In the genomic region with DNA sequence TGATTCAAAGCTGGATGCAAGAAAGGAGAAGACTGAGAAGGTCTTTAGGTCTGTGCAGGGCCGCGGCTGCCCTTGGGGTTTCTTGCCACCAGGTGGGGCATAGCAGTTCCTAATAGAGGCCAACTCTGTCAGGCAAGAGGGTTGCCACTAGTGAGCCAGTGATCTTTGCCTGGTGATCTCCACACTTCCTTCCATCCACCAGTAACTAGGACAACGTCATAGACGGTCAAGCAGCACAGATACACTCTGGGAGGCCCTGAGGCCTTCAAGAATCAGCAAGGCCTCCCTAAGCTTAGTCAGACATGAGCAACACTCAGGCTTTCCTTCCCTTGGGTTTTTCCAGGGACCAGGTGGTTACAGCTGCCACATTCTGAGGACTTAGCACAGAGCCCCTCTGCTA, we compare ENCODE assay signal across 9 cellular contexts. TPM values are rescaled to one million over a fixed set of nuclear protein-coding genes. Genes with fewer than 3 reads are reported as not detected.
DNase-seq lines count a peak whose midpoint lies in the region; ATAC-seq and TF ChIP-seq lines count a peak whose summit lies in the region.
"Had no signal": no experiment of that assay in that cellular context is flagged by ENCODE, and none has a peak within 500 bp of the region (broad histone marks: within the 10 kb centered on the region; RNA-seq: fewer than 3 reads in every experiment).

No MANE protein-coding gene starts in this region.

- peak; percentile 26 for TF ChIP-seq CTCF in liver (IDR thresholded peaks at IDR 0.05; ENCODE audit: low read depth, low read length, missing input control)
- peak in 1 of 4 experiments; percentile 8 for TF ChIP-seq CTCF in prostate gland (IDR thresholded peaks at IDR 0.05)

- H3K9ac ChIP-seq in liver (ENCODE audit: low read depth in 1 of 2, low read length in 2 of 2): no peak overlapping the region

- intact Hi-C loops in prostate gland (cut with DNase I): no loop called here

- no peak overlapping the region for H3K27ac ChIP-seq in SJCRH30
- no peak overlapping the region for H3K27ac ChIP-seq in liver (ENCODE audit: low read depth in 1 of 2, low read length in 2 of 2)
- H3K27ac ChIP-seq in prostate gland: no peak overlapping the region

- H3K4me1 ChIP-seq in SJCRH30: peaks cover 28% of the 10 kb centered on the region
- H3K4me1 ChIP-seq in liver (ENCODE audit: control insufficient read depth in 4 of 4, insufficient read depth in 4 of 4, low read length in 3 of 4): no peaks in the 10 kb centered on the region
- no peaks in the 10 kb centered on the region for H3K4me1 ChIP-seq in prostate gland (replicated peaks)

- TF ChIP-seq RAD21 in liver (IDR thresholded peaks at IDR 0.05): peak in 1 of 2 donors; percentile 65

- TF ChIP-seq POLR2A in prostate gland (IDR thresholded peaks at IDR 0.05): no peak

- DNase-seq in GM19238 (ENCODE audit: insufficient read length, low spot score) (peak; percentile 18), SJCRH30 (peak; percentile 50 to 53), prostate gland (ENCODE audit: low spot score) (no peak)
- peak; percentile 84 for DNase-seq in activated effector memory CD4-positive, alpha-beta T cell treated with anti-CD3 and anti-CD28 coated beads, Interleukin-2, amount 50 U/mL, for 16 hours
- peak; percentile 49 for DNase-seq in stimulated activated naive CD8-positive, alpha-beta T cell treated with anti-CD3 and anti-CD28 coated beads, Interleukin-15, Interleukin-2, amounts not matched to agents 100 U/mL and 50 U/mL, for 24 hours
- DNase-seq: naive B cell had no signal

- no peaks in the 10 kb centered on the region for H3K9me3 ChIP-seq in SJCRH30 (replicated peaks)
- H3K9me3 ChIP-seq in liver (ENCODE audit: control insufficient read depth in 4 of 4, low read length in 3 of 4): no peaks in the 10 kb centered on the region
- no peaks in the 10 kb centered on the region for H3K9me3 ChIP-seq in prostate gland

- H3K4me3 ChIP-seq in SJCRH30 (no peak overlapping the region), liver (ENCODE audit: low read depth in 1 of 3, low read length in 3 of 3) (no peak overlapping the region), prostate gland (no peak overlapping the region)

- WGBS in liver: 89% methylated on average over 4 of the region's 4 CpGs
- 84% methylated on average over 4 of the region's 4 CpGs for WGBS in prostate gland

- H3K36me3 ChIP-seq in SJCRH30 (no peaks in the 10 kb centered on the region), liver (ENCODE audit: control insufficient read depth in 4 of 4, insufficient read depth in 3 of 4, low read depth in 1 of 4, low read length in 3 of 4) (no peaks in the 10 kb centered on the region), prostate gland (no peaks in the 10 kb centered on the region)

- peak; percentile 75 for ATAC-seq in stimulated activated naive CD8-positive, alpha-beta T cell treated with anti-CD3 and anti-CD28 coated beads, Interleukin-15, Interleukin-2, amounts not matched to agents 100 U/mL and 50 U/mL, for 24 hours
- no peak for ATAC-seq in HG03025 (IDR thresholded peaks at IDR 0.05; ENCODE audit: low FRiP score, unreplicated experiment)
- ATAC-seq in HG03520 (IDR thresholded peaks at IDR 0.05; ENCODE audit: unreplicated experiment): no peak

- H3K27me3 ChIP-seq in SJCRH30 (no peaks in the 10 kb centered on the region), liver (ENCODE audit: control insufficient read depth in 4 of 4, insufficient read depth in 4 of 4, low read length in 3 of 4) (no peaks in the 10 kb centered on the region), prostate gland (replicated peaks; ENCODE audit: insufficient read depth) (no peaks in the 10 kb centered on the region)

TF ChIP-seq in liver, 16 proteins besides CTCF, POLR2A, EP300 and RAD21:
- TF ChIP-seq YY1 (IDR thresholded peaks at IDR 0.05) (no peak), GABPA (IDR thresholded peaks at IDR 0.05 in 1 of 2, conservative IDR thresholded peaks at IDR 0.05 in 1 of 2) (no peak), HNF4A (conservative IDR thresholded peaks at IDR 0.05) (no peak), EGR1 (IDR thresholded peaks at IDR 0.05; ENCODE audit: low read depth in 2 of 2) (no peak), TAF1 (conservative IDR thresholded peaks at IDR 0.05) (no peak), FOXA2 (IDR thresholded peaks at IDR 0.05) (no peak), RXRA (IDR thresholded peaks at IDR 0.05) (no peak)
- TF ChIP-seq, protein P1, sequence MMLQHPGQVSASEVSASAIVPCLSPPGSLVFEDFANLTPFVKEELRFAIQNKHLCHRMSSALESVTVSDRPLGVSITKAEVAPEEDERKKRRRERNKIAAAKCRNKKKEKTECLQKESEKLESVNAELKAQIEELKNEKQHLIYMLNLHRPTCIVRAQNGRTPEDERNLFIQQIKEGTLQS (IDR thresholded peaks at IDR 0.05): no peak
- TF ChIP-seq, protein P2, sequence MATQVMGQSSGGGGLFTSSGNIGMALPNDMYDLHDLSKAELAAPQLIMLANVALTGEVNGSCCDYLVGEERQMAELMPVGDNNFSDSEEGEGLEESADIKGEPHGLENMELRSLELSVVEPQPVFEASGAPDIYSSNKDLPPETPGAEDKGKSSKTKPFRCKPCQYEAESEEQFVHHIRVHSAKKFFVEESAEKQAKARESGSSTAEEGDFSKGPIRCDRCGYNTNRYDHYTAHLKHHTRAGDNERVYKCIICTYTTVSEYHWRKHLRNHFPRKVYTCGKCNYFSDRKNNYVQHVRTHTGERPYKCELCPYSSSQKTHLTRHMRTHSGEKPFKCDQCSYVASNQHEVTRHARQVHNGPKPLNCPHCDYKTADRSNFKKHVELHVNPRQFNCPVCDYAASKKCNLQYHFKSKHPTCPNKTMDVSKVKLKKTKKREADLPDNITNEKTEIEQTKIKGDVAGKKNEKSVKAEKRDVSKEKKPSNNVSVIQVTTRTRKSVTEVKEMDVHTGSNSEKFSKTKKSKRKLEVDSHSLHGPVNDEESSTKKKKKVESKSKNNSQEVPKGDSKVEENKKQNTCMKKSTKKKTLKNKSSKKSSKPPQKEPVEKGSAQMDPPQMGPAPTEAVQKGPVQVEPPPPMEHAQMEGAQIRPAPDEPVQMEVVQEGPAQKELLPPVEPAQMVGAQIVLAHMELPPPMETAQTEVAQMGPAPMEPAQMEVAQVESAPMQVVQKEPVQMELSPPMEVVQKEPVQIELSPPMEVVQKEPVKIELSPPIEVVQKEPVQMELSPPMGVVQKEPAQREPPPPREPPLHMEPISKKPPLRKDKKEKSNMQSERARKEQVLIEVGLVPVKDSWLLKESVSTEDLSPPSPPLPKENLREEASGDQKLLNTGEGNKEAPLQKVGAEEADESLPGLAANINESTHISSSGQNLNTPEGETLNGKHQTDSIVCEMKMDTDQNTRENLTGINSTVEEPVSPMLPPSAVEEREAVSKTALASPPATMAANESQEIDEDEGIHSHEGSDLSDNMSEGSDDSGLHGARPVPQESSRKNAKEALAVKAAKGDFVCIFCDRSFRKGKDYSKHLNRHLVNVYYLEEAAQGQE (IDR thresholded peaks at IDR 0.05): no peak

RNA-seq across cellular contexts. Expression of gene ATP2B4, which starts 32.9 kb away (rescaled TPM):
- total RNA-seq in SJCRH30 (2014; rRNA removed; shearing (Covaris generic)): 42.5 and 44.4 TPM in 2 replicates
- total RNA-seq in liver (10 to 100 TPM; 38.6 to 43.6 TPM), prostate gland (100 to 1,000 TPM in 1 of 2 donors, 10 to 100 TPM in 1; 31.7 to 127 TPM)
- polyA plus RNA-seq in liver: 10 to 100 TPM in 1 of 2 donors, 1 to 10 TPM in 1; 9.6 to 30.6 TPM
